ENCODE assay signal across 1 cellular context in the genomic region with DNA sequence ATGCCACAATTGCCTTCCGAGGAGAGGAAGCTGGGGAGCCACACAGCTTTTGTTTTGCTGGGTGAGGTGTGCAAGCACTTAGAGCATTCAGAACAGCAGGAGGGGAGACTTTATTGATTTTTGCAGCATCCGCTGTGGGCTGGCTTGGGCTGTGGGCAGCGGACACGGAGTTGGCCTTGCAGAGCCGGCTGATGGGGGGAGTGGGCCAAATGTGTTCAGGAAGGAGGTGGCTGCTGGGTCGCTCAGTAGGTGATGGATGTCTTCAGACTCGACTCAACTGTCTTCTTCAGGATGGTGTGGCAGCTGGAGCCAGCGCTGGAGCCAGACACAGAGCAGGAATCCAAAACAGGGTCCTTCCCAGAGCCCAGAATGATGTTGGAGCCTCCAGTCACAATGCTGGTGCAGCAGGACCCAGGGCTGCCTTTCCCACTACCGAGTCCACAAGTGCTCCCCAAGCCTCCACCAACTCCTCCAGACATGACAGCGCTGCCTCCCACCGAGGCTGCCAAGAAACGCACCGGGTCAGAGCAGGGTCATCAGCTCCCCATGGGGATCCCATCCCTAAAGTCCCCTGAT.
TF ChIP-seq lines count a peak whose summit lies in the region.

No MANE protein-coding gene starts in this region.

TF ChIP-seq in H1, 55 proteins besides CTCF, POLR2A, EP300 and RAD21:
- TF ChIP-seq CEBPB (IDR thresholded peaks at IDR 0.05; ENCODE audit: low read depth, low read length) (no peak), HDAC6 (IDR thresholded peaks at IDR 0.05; ENCODE audit: low read depth, low read length) (no peak), GTF2F1 (IDR thresholded peaks at IDR 0.05; ENCODE audit: borderline replicate concordance, low read depth, low read length) (no peak), SRF (IDR thresholded peaks at IDR 0.05; ENCODE audit: low read depth, low read length) (no peak), CREB1 (IDR thresholded peaks at IDR 0.05) (no peak), CTBP2 (IDR thresholded peaks at IDR 0.05; ENCODE audit: borderline replicate concordance, insufficient read depth, insufficient read length, low read length) (no peak), CHD1 (IDR thresholded peaks at IDR 0.05; ENCODE audit: low read depth, low read length) (no peak), SP2 (IDR thresholded peaks at IDR 0.05; ENCODE audit: low read length) (no peak), TAF1 (IDR thresholded peaks at IDR 0.05; ENCODE audit: low read depth, low read length) (no peak), TBP (IDR thresholded peaks at IDR 0.05; ENCODE audit: low read depth, low read length) (no peak)
